8 cellular contexts compared by ENCODE assay signal in genomic region chr10:79066460-79067240, GRCh38. TPM values are rescaled to one million over a fixed set of nuclear protein-coding genes. Genes with fewer than 3 reads are reported as not detected.
DNase-seq lines count a peak whose midpoint lies in the region; ATAC-seq and TF ChIP-seq lines count a peak whose summit lies in the region.

No MANE protein-coding gene starts in this region.

- H3K36me3 Mint-ChIP-seq in activated naive CD4-positive, alpha-beta T cell treated with anti-CD3 and anti-CD28 coated beads, Interleukin-2, amount 50 U/mL, for 24 hours = no peaks in the 10 kb centered on the region

- 8% methylated on average over 36 of the region's 36 CpGs for WGBS in right cardiac atrium
- 4 to 9% methylated on average over 36 of the region's 36 CpGs for WGBS in sigmoid colon, 2 donors

- no peaks in the 10 kb centered on the region for H3K27me3 Mint-ChIP-seq in activated naive CD4-positive, alpha-beta T cell treated with anti-CD3 and anti-CD28 coated beads, Interleukin-2, amount 50 U/mL, for 24 hours

- peak; percentile 50 to 52 for DNase-seq in SHP77 (lab: John Stamatoyannopoulos, UW)
- no peak for DNase-seq in SHP77 treated with DMSO at 0.1 percent for 48 hours (lab: John Stamatoyannopoulos, UW)
- DNase-seq in LoVo (ENCODE audit: low spot score) = peak; percentile 46
- DNase-seq in right cardiac atrium = peak in 2 of 3 donors; percentile 60 to 91
- peak; percentile 71 for DNase-seq in sigmoid colon
- no peak for DNase-seq in activated CD4-positive, CD25-positive, alpha-beta regulatory T cell treated with anti-CD3 and anti-CD28 coated beads, Interleukin-2, amount 50 U/mL, for 72 hours

- H3K4me3 ChIP-seq in right cardiac atrium (ENCODE audit: low read length) (peak overlapping the region; percentile 77), sigmoid colon (peak overlapping the region; percentile 41 to 96 (median 84))

- TF ChIP-seq EP300 in sigmoid colon (IDR thresholded peaks at IDR 0.05) = no peak

- H3K36me3 ChIP-seq in sigmoid colon = no peaks in the 10 kb centered on the region

- H3K4me1 ChIP-seq in right cardiac atrium (ENCODE audit: control insufficient read depth, insufficient read depth, low read length) (no peaks in the 10 kb centered on the region), sigmoid colon (peaks cover 2 to 26% (median 19%) of the 10 kb centered on the region in 4 donors)

- intact Hi-C loops in right cardiac atrium (cut with DNase I) (loop anchor here (5.0 to 10.0 kb wide), 5 partner anchors 92 to 642 kb away; no protein-coding TSS in a partner anchor), sigmoid colon (cut with DNase I) (loop anchor here (5.0 to 10.0 kb wide), 6 partner anchors 111 to 1019 kb away; no protein-coding TSS in a partner anchor)

- no peaks in the 10 kb centered on the region for H3K9me3 ChIP-seq in right cardiac atrium (ENCODE audit: control insufficient read depth, low read length)
- no peaks in the 10 kb centered on the region for H3K9me3 ChIP-seq in sigmoid colon

- no peak for TF ChIP-seq CTCF in sigmoid colon (IDR thresholded peaks at IDR 0.05)

- H3K9me3 Mint-ChIP-seq in activated naive CD4-positive, alpha-beta T cell treated with anti-CD3 and anti-CD28 coated beads, Interleukin-2, amount 50 U/mL, for 24 hours = no peaks in the 10 kb centered on the region

- peak overlapping the region; percentile 21 for H3K27ac ChIP-seq in right cardiac atrium (ENCODE audit: low read length)
- H3K27ac ChIP-seq in sigmoid colon = peak overlapping the region; percentile 96 to 100 (median 99)

- no peak for TF ChIP-seq POLR2A in sigmoid colon (IDR thresholded peaks at IDR 0.05)

- H3K27me3 ChIP-seq in right cardiac atrium (ENCODE audit: control insufficient read depth, insufficient read depth) (no peaks in the 10 kb centered on the region), sigmoid colon (no peaks in the 10 kb centered on the region)

- H3K4me1 Mint-ChIP-seq in activated naive CD4-positive, alpha-beta T cell treated with anti-CD3 and anti-CD28 coated beads, Interleukin-2, amount 50 U/mL, for 24 hours = peaks cover 42% of the 10 kb centered on the region

- peak; percentile 26 to 42 for ATAC-seq in right cardiac atrium
- no peak for ATAC-seq in HG02981 (IDR thresholded peaks at IDR 0.05; ENCODE audit: unreplicated experiment)

- H3K27ac Mint-ChIP-seq in activated naive CD4-positive, alpha-beta T cell treated with anti-CD3 and anti-CD28 coated beads, Interleukin-2, amount 50 U/mL, for 24 hours = no peak overlapping the region

- peak overlapping the region; percentile 57 for H3K4me3 Mint-ChIP-seq in activated naive CD4-positive, alpha-beta T cell treated with anti-CD3 and anti-CD28 coated beads, Interleukin-2, amount 50 U/mL, for 24 hours

RNA-seq across cellular contexts. Expression of gene ZMIZ1, which starts 2.1 kb away (rescaled TPM):
- total RNA-seq in right cardiac atrium (10 to 100 TPM; 67.4 to 83.1 (median 72.9) TPM), sigmoid colon (10 to 100 TPM; 26.5 to 49.3 (median 37.5) TPM)
- polyA plus RNA-seq in right cardiac atrium (38.0 TPM), sigmoid colon (10 to 100 TPM; 17.4 to 31.5 (median 25.4) TPM)

Comparison
In these comparisons a context has a peak if more than half of its experiments do, and no peak if none do; other contexts are left out.
1. DNase-seq: peak in SHP77 (2 of 2), LoVo (single experiment), right cardiac atrium (2 of 3) and sigmoid colon (single experiment); none in SHP77 treated with DMSO at 0.1 percent for 48 hours (single experiment) and activated CD4-positive, CD25-positive, alpha-beta regulatory T cell treated with anti-CD3 and anti-CD28 coated beads, Interleukin-2, amount 50 U/mL, for 72 hours (single experiment).